ENCODE assay signal across 9 cellular contexts in the genomic region with DNA sequence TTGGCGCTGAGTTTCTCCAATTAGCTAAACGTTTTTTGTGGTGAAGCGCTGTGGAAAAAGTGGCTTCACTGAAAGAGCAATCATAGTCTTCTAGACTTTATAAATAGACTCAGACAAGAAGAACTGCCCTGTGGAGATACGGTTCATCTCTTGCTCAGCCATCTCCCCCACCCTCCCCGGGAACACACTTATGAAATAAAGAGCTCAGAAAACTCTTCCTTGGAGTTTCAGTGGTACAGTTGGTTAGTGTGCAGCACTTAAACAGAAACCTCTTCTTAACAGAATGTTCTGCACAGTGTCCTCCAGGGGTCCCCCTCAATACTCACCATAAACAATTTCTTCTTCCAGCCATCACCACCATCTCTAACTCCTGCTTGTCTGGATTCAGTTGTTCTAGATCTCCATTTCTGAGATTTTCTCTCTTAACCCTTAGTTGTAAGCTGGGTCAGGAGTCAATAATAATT.
A peak's percentile ranks its signal among the peaks of the same experiment; 100 is the strongest.
DNase-seq lines count a peak whose midpoint lies in the region; ATAC-seq and TF ChIP-seq lines count a peak whose summit lies in the region.
"Had no signal": no experiment of that assay in that cellular context is flagged by ENCODE, and none has a peak within 500 bp of the region (broad histone marks: within the 10 kb centered on the region; RNA-seq: fewer than 3 reads in every experiment).

No MANE protein-coding gene starts in this region.

- no peaks in the 10 kb centered on the region for H3K36me3 ChIP-seq in colonic mucosa

- no peaks in the 10 kb centered on the region for H3K27me3 ChIP-seq in colonic mucosa

- H3K27me3 Mint-ChIP-seq in natural killer cell (ENCODE audit: low read depth in 2 of 2), result no peaks in the 10 kb centered on the region
- H3K27me3 Mint-ChIP-seq in natural killer cell treated with Interleukin-12 subunit alpha and Interleukin-12 subunit beta and Interleukin-15 and Interleukin-18, amount 100 ng/mL, for 72 hours, result no peaks in the 10 kb centered on the region
- no peaks in the 10 kb centered on the region for H3K27me3 Mint-ChIP-seq in central memory CD8-positive, alpha-beta T cell
- no peaks in the 10 kb centered on the region for H3K27me3 Mint-ChIP-seq in type B pancreatic cell
- no peaks in the 10 kb centered on the region for H3K27me3 Mint-ChIP-seq in MCF 10A (ENCODE audit: insufficient read depth, unreplicated experiment)

- no peaks in the 10 kb centered on the region for H3K9me3 ChIP-seq in colonic mucosa

- no peaks in the 10 kb centered on the region for H3K9me3 Mint-ChIP-seq in natural killer cell
- H3K9me3 Mint-ChIP-seq in natural killer cell treated with Interleukin-12 subunit alpha and Interleukin-12 subunit beta and Interleukin-15 and Interleukin-18, amount 100 ng/mL, for 72 hours, result no peaks in the 10 kb centered on the region
- H3K9me3 Mint-ChIP-seq in central memory CD8-positive, alpha-beta T cell, result no peaks in the 10 kb centered on the region
- no peaks in the 10 kb centered on the region for H3K9me3 Mint-ChIP-seq in type B pancreatic cell
- H3K9me3 Mint-ChIP-seq in MCF 10A (ENCODE audit: unreplicated experiment), result no peaks in the 10 kb centered on the region

- H3K4me3 ChIP-seq in colonic mucosa, result no peak overlapping the region

- CTCF ChIA-PET in MCF 10A (lab: Yijun Ruan, JAX), result interaction anchor here (0.6 kb wide), 1 partner anchor 24 kb away, joined by 5 read pairs; no protein-coding TSS in a partner anchor

- peak in 2 of 3 donors; percentile 40 to 41 for ATAC-seq in natural killer cell
- no peak for ATAC-seq in natural killer cell treated with Interleukin-12 subunit alpha and Interleukin-12 subunit beta and Interleukin-15 and Interleukin-18, amount 100 ng/mL, for 72 hours
- ATAC-seq in HG03159 (IDR thresholded peaks at IDR 0.05; ENCODE audit: unreplicated experiment), result peak; percentile 96
- peak; percentile 46 for ATAC-seq in central memory CD8-positive, alpha-beta T cell (replicated peaks; ENCODE audit: extremely low read depth, poor library complexity, severe bottlenecking)
- ATAC-seq in omental fat pad (ENCODE audit: low FRiP score), result no peak

- no peaks in the 10 kb centered on the region for H3K4me1 Mint-ChIP-seq in natural killer cell
- H3K4me1 Mint-ChIP-seq in natural killer cell treated with Interleukin-12 subunit alpha and Interleukin-12 subunit beta and Interleukin-15 and Interleukin-18, amount 100 ng/mL, for 72 hours (ENCODE audit: low read depth in 2 of 2), result peaks cover 3 to 4% of the 10 kb centered on the region in 2 donors
- peaks cover 9% of the 10 kb centered on the region for H3K4me1 Mint-ChIP-seq in central memory CD8-positive, alpha-beta T cell
- H3K4me1 Mint-ChIP-seq in type B pancreatic cell (ENCODE audit: unreplicated experiment), result peaks cover 18% of the 10 kb centered on the region
- no peaks in the 10 kb centered on the region for H3K4me1 Mint-ChIP-seq in MCF 10A (ENCODE audit: insufficient read depth, unreplicated experiment)

- H3K4me3 Mint-ChIP-seq in natural killer cell, result no peak overlapping the region
- no peak overlapping the region for H3K4me3 Mint-ChIP-seq in natural killer cell treated with Interleukin-12 subunit alpha and Interleukin-12 subunit beta and Interleukin-15 and Interleukin-18, amount 100 ng/mL, for 72 hours
- H3K4me3 Mint-ChIP-seq in central memory CD8-positive, alpha-beta T cell, result no peak overlapping the region
- no peak overlapping the region for H3K4me3 Mint-ChIP-seq in type B pancreatic cell
- no peak overlapping the region for H3K4me3 Mint-ChIP-seq in MCF 10A (ENCODE audit: unreplicated experiment)

- TF ChIP-seq CTCF in natural killer cell (IDR thresholded peaks at IDR 0.05) (no peak), type B pancreatic cell (conservative IDR thresholded peaks at IDR 0.05) (peak; percentile 27), colonic mucosa (IDR thresholded peaks at IDR 0.05) (no peak), MCF 10A (IDR thresholded peaks at IDR 0.05; ENCODE audit: unreplicated experiment) (no peak), omental fat pad (IDR thresholded peaks at IDR 0.05) (no peak)

- POLR2A ChIA-PET in MCF 10A (lab: Yijun Ruan, JAX), result interaction anchor here (0.6 kb wide), 1 partner anchor 583 kb away, joined by 4 read pairs; no protein-coding TSS in a partner anchor

- no peak overlapping the region for H3K27ac ChIP-seq in colonic mucosa

- intact Hi-C loops in natural killer cell (cut with micrococcal nuclease) (no loop called here), colonic mucosa (cut with DNase I) (no loop called here), MCF 10A (cut with micrococcal nuclease) (no loop called here)

- BruUV-seq in MCF 10A (replicated peaks; lab: Mats Ljungman, UMichigan), result no TSS peak

- no peak for DNase-seq in natural killer cell
- DNase-seq in natural killer cell treated with Interleukin-12 subunit alpha and Interleukin-12 subunit beta and Interleukin-15 and Interleukin-18, amount 100 ng/mL, for 72 hours (ENCODE audit: low spot score), result no peak
- DNase-seq in central memory CD8-positive, alpha-beta T cell (ENCODE audit: low spot score in 2 of 2), result no peak
- DNase-seq in type B pancreatic cell (ENCODE audit: extremely low spot score, unreplicated experiment), result no peak
- DNase-seq in colonic mucosa, result no peak
- DNase-seq in MCF 10A (ENCODE audit: unreplicated experiment), result no peak
- no peak for DNase-seq in omental fat pad (ENCODE audit: low spot score)
- DNase-seq: DND-41 had no signal

- H3K4me1 ChIP-seq in colonic mucosa, result no peaks in the 10 kb centered on the region

- H3K27ac Mint-ChIP-seq in natural killer cell (peak overlapping the region in 1 of 2 donors; percentile 34), type B pancreatic cell (no peak overlapping the region), MCF 10A (ENCODE audit: low read depth, unreplicated experiment) (no peak overlapping the region)
- no peak overlapping the region for H3K27ac Mint-ChIP-seq in natural killer cell treated with Interleukin-12 subunit alpha and Interleukin-12 subunit beta and Interleukin-15 and Interleukin-18, amount 100 ng/mL, for 72 hours
- no peak overlapping the region for H3K27ac Mint-ChIP-seq in central memory CD8-positive, alpha-beta T cell (ENCODE audit: low read depth)

- no peak overlapping the region for H3K9ac ChIP-seq in colonic mucosa (ENCODE audit: low read depth in 2 of 2, low read length in 2 of 2)

- H3K36me3 Mint-ChIP-seq in natural killer cell (peaks cover 4% of the 10 kb centered on the region), type B pancreatic cell (peaks cover 6% of the 10 kb centered on the region), MCF 10A (ENCODE audit: insufficient read depth, unreplicated experiment) (peaks cover 20% of the 10 kb centered on the region)
- H3K36me3 Mint-ChIP-seq in natural killer cell treated with Interleukin-12 subunit alpha and Interleukin-12 subunit beta and Interleukin-15 and Interleukin-18, amount 100 ng/mL, for 72 hours, result no peaks in the 10 kb centered on the region
- H3K36me3 Mint-ChIP-seq in central memory CD8-positive, alpha-beta T cell (ENCODE audit: insufficient read depth), result peaks cover 4% of the 10 kb centered on the region

Comparison
In these comparisons a context has a peak if more than half of its experiments do, and no peak if none do; other contexts are left out.
1. ATAC-seq: peak in natural killer cell (2 of 3), HG03159 (single experiment) and central memory CD8-positive, alpha-beta T cell (single experiment); none in natural killer cell treated with Interleukin-12 subunit alpha and Interleukin-12 subunit beta and Interleukin-15 and Interleukin-18, amount 100 ng/mL, for 72 hours (0 of 2) and omental fat pad (single experiment).